ENCODE assay signal across 15 cellular contexts in genomic region chr7:121244120-121244865, GRCh38.
DNase-seq lines count a peak whose midpoint lies in the region; TF ChIP-seq lines count a peak whose summit lies in the region.
"Had no signal": no experiment of that assay in that cellular context is flagged by ENCODE, and none has a peak within 500 bp of the region (broad histone marks: within the 10 kb centered on the region; RNA-seq: fewer than 3 reads in every experiment).

No MANE protein-coding gene starts in this region.

- H3K27me3 ChIP-seq in BLaER1 treated with 17β-estradiol and CSF1 and Interleukin-3, amounts not matched to agents 10 nM and 100 nM, result no peaks in the 10 kb centered on the region
- H3K27me3 ChIP-seq in osteoblast (ENCODE audit: insufficient read depth, low read length) (no peaks in the 10 kb centered on the region), smooth muscle cell (ENCODE audit: low read depth) (no peaks in the 10 kb centered on the region)

- no peaks in the 10 kb centered on the region for H3F3A ChIP-seq in smooth muscle cell (ENCODE audit: low read depth)

- WGBS in smooth muscle cell (ENCODE audit: low lambda C conversion rate), result 91% methylated on average over 7 of the region's 7 CpGs

- TF ChIP-seq CTCF in osteoblast (IDR thresholded peaks at IDR 0.05; ENCODE audit: extremely low read depth, low read depth, low read length), result no peak
- no peak for TF ChIP-seq CTCF in smooth muscle cell (IDR thresholded peaks at IDR 0.05; ENCODE audit: borderline replicate concordance, insufficient read depth, poor library complexity, severe bottlenecking)

- DNase-seq in Jurkat, Clone E6-1 (ENCODE audit: low read depth, low spot score), result peak; percentile 51
- DNase-seq in SK-N-DZ (ENCODE audit: low spot score) (peak; percentile 55), osteoblast (ENCODE audit: insufficient read length, low spot score, missing footprints) (peak; percentile 32), kidney tubule cell (ENCODE audit: low spot score) (no peak), smooth muscle cell (lab: John Stamatoyannopoulos, UW; ENCODE audit: unreplicated experiment) (no peak), NCI-H1436 treated with DMSO at 0.1 percent for 48 hours (lab: John Stamatoyannopoulos, UW) (no peak)
- no peak for DNase-seq in activated CD4-positive, CD25-positive, alpha-beta regulatory T cell (lab: John Stamatoyannopoulos, UW)
- DNase-seq: activated CD8-positive, alpha-beta memory T cell treated with anti-CD3 and anti-CD28 coated beads, Interleukin-2, amount 50 U/mL, for 4 hours; activated naive CD4-positive, alpha-beta T cell treated with anti-CD3 and anti-CD28 coated beads, Interleukin-2, amount 10 ng/mL, durations not matched to agents 7 days and 5 days; effector memory CD8-positive, alpha-beta T cell; stimulated activated CD4-positive, alpha-beta T cell treated with anti-CD3 and anti-CD28 coated beads, Interleukin-1b, Interleukin-23, amount 100 ng/mL, for 48 hours; stimulated activated CD8-positive, alpha-beta memory T cell treated with anti-CD3 and anti-CD28 coated beads, Interleukin-4, amount 100 ng/mL, for 48 hours had no signal

- no peaks in the 10 kb centered on the region for H4K20me1 ChIP-seq in BLaER1 treated with 17β-estradiol and CSF1 and Interleukin-3, amounts not matched to agents 10 nM and 100 nM
- H4K20me1 ChIP-seq in osteoblast (ENCODE audit: insufficient read depth, low read length) (no peaks in the 10 kb centered on the region), smooth muscle cell (ENCODE audit: low read depth) (no peaks in the 10 kb centered on the region)

- peaks cover 0 to 39% (median 23%) of the 10 kb centered on the region in 10 experiments; a peak in 17 of 20 replicates for H3K4me1 ChIP-seq in BLaER1 treated with 17β-estradiol and CSF1 and Interleukin-3, amounts not matched to agents 10 nM and 100 nM
- H3K4me1 ChIP-seq in osteoblast (ENCODE audit: insufficient read depth, low read length) (no peaks in the 10 kb centered on the region), smooth muscle cell (ENCODE audit: low read depth) (no peaks in the 10 kb centered on the region)
- H3K4me1 ChIP-seq: prostate gland had no signal

- peaks cover 0 to 53% (median 25%) of the 10 kb centered on the region in 11 experiments; a peak in 16 of 22 replicates for H3K36me3 ChIP-seq in BLaER1 treated with 17β-estradiol and CSF1 and Interleukin-3, amounts not matched to agents 10 nM and 100 nM
- no peaks in the 10 kb centered on the region for H3K36me3 ChIP-seq in osteoblast (ENCODE audit: insufficient read depth, low read length)
- no peaks in the 10 kb centered on the region for H3K36me3 ChIP-seq in smooth muscle cell (ENCODE audit: low read depth)
- H3K36me3 ChIP-seq: prostate gland had no signal

- peak overlapping the region in 8 of 11 experiments; percentile 37 to 61 (median 56); a peak in 15 of 22 replicates for H3K4me2 ChIP-seq in BLaER1 treated with 17β-estradiol and CSF1 and Interleukin-3, amounts not matched to agents 10 nM and 100 nM
- no peak overlapping the region for H3K4me2 ChIP-seq in osteoblast (ENCODE audit: insufficient read depth, low read length)
- H3K4me2 ChIP-seq in smooth muscle cell, result no peak overlapping the region

- H2AFZ ChIP-seq in osteoblast (ENCODE audit: low read length) (no peak overlapping the region), smooth muscle cell (ENCODE audit: low read depth) (no peak overlapping the region)

- H3K9ac ChIP-seq in BLaER1 treated with 17β-estradiol and CSF1 and Interleukin-3, amounts not matched to agents 10 nM and 100 nM, result peak overlapping the region in 4 of 11 experiments; percentile 12 to 34 (median 17); a peak in 5 of 22 replicates
- H3K9ac ChIP-seq in smooth muscle cell (ENCODE audit: low read depth), result no peak overlapping the region

- H3K79me2 ChIP-seq in osteoblast (ENCODE audit: insufficient read depth, low read length) (no peaks in the 10 kb centered on the region), smooth muscle cell (ENCODE audit: low read depth) (no peaks in the 10 kb centered on the region)

- H3K4me3 ChIP-seq in BLaER1 treated with 17β-estradiol and CSF1 and Interleukin-3, amounts not matched to agents 10 nM and 100 nM, result no peak overlapping the region
- no peak overlapping the region for H3K4me3 ChIP-seq in Jurkat, Clone E6-1 (ENCODE audit: low read length)
- H3K4me3 ChIP-seq in osteoblast (ENCODE audit: insufficient read depth, low read length) (no peak overlapping the region), smooth muscle cell (no peak overlapping the region)
- H3K4me3 ChIP-seq: prostate gland, SK-N-MC had no signal

- H3K9me3 ChIP-seq in BLaER1 treated with 17β-estradiol and CSF1 and Interleukin-3, amounts not matched to agents 10 nM and 100 nM (replicated peaks in 1 of 11), result peaks cover 15 to 43% (median 30%) of the 10 kb centered on the region in 11 experiments
- H3K9me3 ChIP-seq in osteoblast (ENCODE audit: low read depth, low read length), result no peaks in the 10 kb centered on the region
- no peaks in the 10 kb centered on the region for H3K9me3 ChIP-seq in smooth muscle cell (replicated peaks; ENCODE audit: low read depth)
- H3K9me3 ChIP-seq: prostate gland had no signal

- peak overlapping the region in 8 of 11 experiments; percentile 2 to 72 (median 56); a peak in 13 of 22 replicates for H3K27ac ChIP-seq in BLaER1 treated with 17β-estradiol and CSF1 and Interleukin-3, amounts not matched to agents 10 nM and 100 nM
- H3K27ac ChIP-seq in osteoblast (ENCODE audit: low read depth, low read length), result no peak overlapping the region
- no peak overlapping the region for H3K27ac ChIP-seq in smooth muscle cell (ENCODE audit: low read depth)
- H3K27ac ChIP-seq: prostate gland, SK-N-MC had no signal

Comparison
In these comparisons a context has a peak if more than half of its experiments do, and no peak if none do; other contexts are left out.
1. H3K27ac ChIP-seq: peak in BLaER1 treated with 17β-estradiol and CSF1 and Interleukin-3, amounts not matched to agents 10 nM and 100 nM (8 of 11); none in osteoblast (single experiment) and smooth muscle cell (single experiment).
2. H3K4me2 ChIP-seq: peak in BLaER1 treated with 17β-estradiol and CSF1 and Interleukin-3, amounts not matched to agents 10 nM and 100 nM (8 of 11); none in osteoblast (single experiment) and smooth muscle cell (single experiment).
3. DNase-seq: peak in Jurkat, Clone E6-1 (single experiment), SK-N-DZ (single experiment) and osteoblast (single experiment); none in kidney tubule cell (single experiment), smooth muscle cell (single experiment), activated CD4-positive, CD25-positive, alpha-beta regulatory T cell (0 of 4) and NCI-H1436 treated with DMSO at 0.1 percent for 48 hours (single experiment).